ENCODE assay signal across 8 cellular contexts in genomic region chr19:46624958-46625661, GRCh38. TPM values are rescaled to one million over a fixed set of nuclear protein-coding genes. Genes with fewer than 3 reads are reported as not detected.
A peak's percentile ranks its signal among the peaks of the same experiment; 100 is the strongest.
DNase-seq lines count a peak whose midpoint lies in the region; ATAC-seq and TF ChIP-seq lines count a peak whose summit lies in the region.

TSS of gene PTGIR (minus strand) at chr19:46625089. CDS start at chr19:46624225, 864 bp downstream.

- DNase-seq in GM06990 (ENCODE audit: extremely low read depth, insufficient read length) (no peak), NCI-H510A (lab: John Stamatoyannopoulos, UW) (peak; percentile 39), chondrocyte (ENCODE audit: low spot score) (no peak), naive B cell (no peak), Caco-2 (no peak), NCI-H1694 (lab: John Stamatoyannopoulos, UW) (no peak), anterior cingulate cortex (lab: John Stamatoyannopoulos, UW) (no peak)

- H3K27ac Mint-ChIP-seq in chondrocyte (ENCODE audit: unreplicated experiment): peak within 1 kb of the TSS; percentile 96
- peak within 1 kb of the TSS; percentile 87 to 97 (median 94) for H3K27ac Mint-ChIP-seq in naive B cell
- H3K27ac Mint-ChIP-seq in Caco-2 (ENCODE audit: unreplicated experiment): no peak within 1 kb of the TSS

- H3K27me3 ChIP-seq in GM06990 (replicated peaks; ENCODE audit: control insufficient read depth, insufficient read depth, low read length): no peaks in the 10 kb centered on the region
- no peaks in the 10 kb centered on the region for H3K27me3 ChIP-seq in Caco-2 (replicated peaks; ENCODE audit: control insufficient read depth, insufficient read depth, low read length)

- CTCF ChIA-PET in Caco-2 (lab: Charles Lee): interaction anchor here (0.6 kb wide), 1 partner anchor 510 kb away, joined by 3 read pairs; no protein-coding TSS in a partner anchor

- intact Hi-C loops in Caco-2 (cut with micrococcal nuclease; ENCODE audit: unreplicated experiment): no loop called here

- H3K4me3 Mint-ChIP-seq in chondrocyte (ENCODE audit: unreplicated experiment) (peak within 1 kb of the TSS; percentile 65), naive B cell (peak within 1 kb of the TSS; percentile 4 to 89 (median 63)), Caco-2 (ENCODE audit: unreplicated experiment) (no peak within 1 kb of the TSS)

- H3K4me1 Mint-ChIP-seq in chondrocyte (ENCODE audit: low read depth): peaks cover 43% of the 10 kb centered on the region
- peaks cover 57 to 72% (median 70%) of the 10 kb centered on the region in 3 donors for H3K4me1 Mint-ChIP-seq in naive B cell
- no peaks in the 10 kb centered on the region for H3K4me1 Mint-ChIP-seq in Caco-2 (ENCODE audit: low read depth, unreplicated experiment)

- no peak for TF ChIP-seq CTCF in GM06990 (IDR thresholded peaks at IDR 0.05; ENCODE audit: insufficient read depth, low read length, poor library complexity, severe bottlenecking)
- TF ChIP-seq CTCF in chondrocyte (IDR thresholded peaks at IDR 0.05): peak; percentile 25
- peak in 1 of 2 experiments; percentile 13 for TF ChIP-seq CTCF in Caco-2 (IDR thresholded peaks at IDR 0.05; ENCODE audit: insufficient read depth in 1 of 2, low read depth in 1 of 2, low read length in 1 of 2, severe bottlenecking in 1 of 2, unreplicated experiment in 1 of 2)

- H3K36me3 ChIP-seq in GM06990 (ENCODE audit: control insufficient read depth, insufficient read depth, low read length) (peaks cover 3% of the 10 kb centered on the region; the same call in 1 of the 2 replicates), Caco-2 (ENCODE audit: control insufficient read depth, insufficient read depth, low read length) (no peaks in the 10 kb centered on the region)

- H3K36me3 Mint-ChIP-seq in chondrocyte (ENCODE audit: low read depth): no peaks in the 10 kb centered on the region
- no peaks in the 10 kb centered on the region for H3K36me3 Mint-ChIP-seq in naive B cell
- no peaks in the 10 kb centered on the region for H3K36me3 Mint-ChIP-seq in Caco-2 (ENCODE audit: insufficient read depth, unreplicated experiment)

- H3K4me3 ChIP-seq in GM06990 (replicated peaks; ENCODE audit: low read depth, low read length) (peak within 1 kb of the TSS; percentile 57), Caco-2 (ENCODE audit: low read depth, low read length) (no peak within 1 kb of the TSS)

- ATAC-seq in naive B cell (ENCODE audit: low read depth in 2 of 2) (peak; percentile 53 to 56), HG03520 (IDR thresholded peaks at IDR 0.05; ENCODE audit: unreplicated experiment) (no peak)

- H3K4me1 ChIP-seq in Caco-2: peaks cover 14% of the 10 kb centered on the region

- BruUV-seq in Caco-2 (replicated peaks; lab: Mats Ljungman, UMichigan): no TSS peak

- no peaks in the 10 kb centered on the region for H3K9me3 ChIP-seq in Caco-2

- H3K27me3 Mint-ChIP-seq in chondrocyte (ENCODE audit: low read depth): no peaks in the 10 kb centered on the region
- H3K27me3 Mint-ChIP-seq in naive B cell: no peaks in the 10 kb centered on the region
- H3K27me3 Mint-ChIP-seq in Caco-2 (ENCODE audit: insufficient read depth, unreplicated experiment): no peaks in the 10 kb centered on the region

- H3K9me3 Mint-ChIP-seq in chondrocyte (ENCODE audit: low read depth) (no peaks in the 10 kb centered on the region), naive B cell (peaks cover 0 to 1% (median 0%) of the 10 kb centered on the region in 7 donors), Caco-2 (ENCODE audit: unreplicated experiment) (no peaks in the 10 kb centered on the region)

- POLR2A ChIA-PET in Caco-2 (lab: Charles Lee): no interaction called here

RNA-seq across cellular contexts. Expression of gene PTGIR, which starts in this region (rescaled TPM):
- 0.80 to 2.4 TPM (median 2.2 TPM) in 3 replicates for total RNA-seq in chondrocyte
- 1 to 10 TPM in 5 of 6 donors, not detected in 1; 1.3 to 4.5 (median 1.9) TPM for polyA plus RNA-seq in naive B cell (ENCODE audit: low read depth in 6 of 6)
- not detected in 2 replicates for total RNA-seq in Caco-2 (2022)
